ENCODE assay signal across 8 cellular contexts in the genomic region with DNA sequence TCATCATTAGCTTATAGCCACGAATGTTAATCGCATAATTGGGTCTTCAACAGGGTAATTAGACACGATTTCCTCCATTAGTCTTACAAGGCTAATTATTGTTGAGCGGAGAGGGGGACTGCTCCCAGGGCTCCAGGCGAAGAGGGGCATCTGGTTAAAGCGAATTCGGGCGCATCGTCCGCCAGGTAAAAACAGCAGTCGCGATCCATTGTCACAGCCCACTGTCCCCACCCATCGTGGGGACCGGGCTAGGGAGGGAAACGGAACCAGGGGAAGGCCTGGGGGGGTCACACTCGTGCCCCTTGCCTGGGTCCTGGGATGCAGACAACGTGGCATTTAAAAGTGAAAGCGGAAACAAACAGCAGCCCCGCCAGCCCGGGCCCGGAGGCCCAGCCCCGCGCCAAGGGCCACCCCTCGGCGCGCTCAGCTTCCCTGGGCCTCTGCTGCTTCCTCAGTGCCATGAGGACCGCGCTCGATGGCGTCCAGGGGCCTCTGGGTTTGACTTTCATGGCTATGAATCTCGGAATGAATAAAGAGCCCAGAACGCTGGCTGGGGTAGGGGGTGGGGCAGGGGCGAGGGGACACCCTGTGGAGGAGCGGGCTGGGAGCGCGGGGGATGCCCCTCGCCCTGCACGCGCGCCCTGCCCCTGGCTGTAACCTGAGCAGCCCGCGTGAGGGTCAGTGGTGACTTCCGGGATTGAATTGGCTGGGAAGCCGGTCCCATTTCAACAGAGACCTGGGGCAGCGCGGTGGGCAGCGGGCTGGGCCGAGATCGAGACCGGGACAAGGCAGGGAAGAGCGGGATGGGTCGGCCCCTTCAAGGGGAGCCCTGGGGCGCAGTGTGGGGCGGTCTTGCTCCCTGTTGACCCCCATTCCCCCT.
DNase-seq lines count a peak whose midpoint lies in the region; ATAC-seq and TF ChIP-seq lines count a peak whose summit lies in the region.

No MANE protein-coding gene starts in this region.

- peaks cover 12% of the 10 kb centered on the region for H3K9me3 ChIP-seq in WERI-Rb-1 (ENCODE audit: severe bottlenecking)

- peaks cover 22% of the 10 kb centered on the region for H3K9me3 Mint-ChIP-seq in chondrocyte (ENCODE audit: low read depth)

- peak; percentile 58 for ATAC-seq in GM19351 (IDR thresholded peaks at IDR 0.05; ENCODE audit: unreplicated experiment)

- no peaks in the 10 kb centered on the region for H3K27me3 Mint-ChIP-seq in chondrocyte (ENCODE audit: low read depth)

- peaks cover 8% of the 10 kb centered on the region for H3K36me3 Mint-ChIP-seq in chondrocyte (ENCODE audit: low read depth)

- DNase-seq in CD1c-positive myeloid dendritic cell (ENCODE audit: extremely low spot score) (peak; percentile 72), Kasumi-1 (lab: John Stamatoyannopoulos, UW) (peak; percentile 69 to 71), chondrocyte (ENCODE audit: low spot score) (peak; percentile 59), WERI-Rb-1 (no peak)
- peak; percentile 16 for DNase-seq in activated CD4-positive, CD25-positive, alpha-beta regulatory T cell treated with anti-CD3 and anti-CD28 coated beads, Interleukin-2, amount 50 U/mL, for 16 hours (ENCODE audit: low read depth, low spot score)
- peak; percentile 53 for DNase-seq in stimulated activated CD4-positive, alpha-beta T cell treated with anti-CD3 and anti-CD28 coated beads, Interleukin-1b, Interleukin-23, amount 100 ng/mL, for 48 hours

- no peak overlapping the region for H3K4me3 ChIP-seq in WERI-Rb-1 (ENCODE audit: low read depth, low read length)

- H3K27ac ChIP-seq in layer of hippocampus (ENCODE audit: low read depth, low read length) = peak overlapping the region; percentile 42
- H3K27ac ChIP-seq in WERI-Rb-1 = no peak overlapping the region

- H3K27ac Mint-ChIP-seq in chondrocyte (ENCODE audit: unreplicated experiment) = peak overlapping the region; percentile 96

- TF ChIP-seq CTCF in chondrocyte (IDR thresholded peaks at IDR 0.05) = no peak
- TF ChIP-seq CTCF in WERI-Rb-1 (IDR thresholded peaks at IDR 0.05; ENCODE audit: low read depth, low read length) = no peak

- H3K27me3 ChIP-seq in layer of hippocampus (ENCODE audit: control insufficient read depth, insufficient read depth, low read length) (no peaks in the 10 kb centered on the region), WERI-Rb-1 (ENCODE audit: insufficient read depth, low read depth, severe bottlenecking) (no peaks in the 10 kb centered on the region)

- peak overlapping the region; percentile 91 for H3K4me3 Mint-ChIP-seq in chondrocyte (ENCODE audit: unreplicated experiment)

- H3K36me3 ChIP-seq in WERI-Rb-1 = no peaks in the 10 kb centered on the region

- H3K4me1 Mint-ChIP-seq in chondrocyte (ENCODE audit: low read depth) = peaks cover 9% of the 10 kb centered on the region
